19 cellular contexts compared by ENCODE assay signal in the genomic region with DNA sequence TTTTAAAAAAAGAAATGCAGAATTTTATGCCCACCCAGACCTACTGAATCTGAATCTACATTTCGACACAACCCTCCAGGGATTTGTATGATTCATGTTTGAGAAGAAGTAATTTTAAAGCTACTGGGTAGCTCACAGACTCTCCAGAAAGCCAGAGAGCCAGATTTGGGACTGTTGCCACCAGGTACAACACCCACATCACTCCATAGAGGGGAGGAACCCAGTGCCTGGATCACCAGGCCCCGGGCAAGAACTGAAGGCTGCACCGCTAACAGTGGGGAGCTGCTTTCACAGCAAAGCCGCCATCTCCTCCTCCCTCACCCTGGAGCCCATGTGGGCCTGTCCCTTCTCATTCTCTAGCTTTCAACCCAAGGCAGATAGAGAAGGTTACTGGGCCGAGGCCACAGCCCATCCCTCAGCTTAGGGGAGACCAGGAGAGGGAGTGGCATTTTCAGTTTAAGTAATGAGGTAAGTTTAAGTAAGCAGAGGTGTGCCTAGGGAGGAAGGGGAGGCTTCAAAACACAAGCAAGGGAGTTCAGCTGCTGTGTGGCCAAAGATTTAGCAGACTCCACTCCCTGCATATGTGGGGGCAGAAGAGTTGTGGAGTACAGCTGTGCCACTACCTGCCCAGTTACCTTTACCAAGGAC.
DNase-seq lines count a peak whose midpoint lies in the region; ATAC-seq and TF ChIP-seq lines count a peak whose summit lies in the region.
"Had no signal": no experiment of that assay in that cellular context is flagged by ENCODE, and none has a peak within 500 bp of the region (broad histone marks: within the 10 kb centered on the region; RNA-seq: fewer than 3 reads in every experiment).

No MANE protein-coding gene starts in this region.

- no peak overlapping the region for H3K27ac ChIP-seq in HEK293 (ENCODE audit: extremely low read depth, low read depth, low read length)
- H3K27ac ChIP-seq: adrenal gland, suprapubic skin had no signal

- H3K9me3 ChIP-seq in HEK293 (ENCODE audit: control insufficient read depth, insufficient read depth, low read depth, low read length), result no peaks in the 10 kb centered on the region
- H3K9me3 ChIP-seq: adrenal gland, suprapubic skin had no signal

- no peaks in the 10 kb centered on the region for H3K4me1 ChIP-seq in HEK293 (ENCODE audit: control insufficient read depth, insufficient read depth, low read length)
- H3K4me1 ChIP-seq: adrenal gland, suprapubic skin had no signal

- POLR2A ChIA-PET in HEK293 (lab: Yijun Ruan, JAX), result interaction anchor here (0.7 kb wide), 1 partner anchor 531 kb away, joined by 3 read pairs; no protein-coding TSS in a partner anchor

- TF ChIP-seq CTCF in HEK293 (tag by site-specific recombination; IDR thresholded peaks at IDR 0.05), result no peak

- no peaks in the 10 kb centered on the region for H3K36me3 ChIP-seq in HEK293 (ENCODE audit: control insufficient read depth in 2 of 2, insufficient read depth in 1 of 2, low read length in 2 of 2)
- H3K36me3 ChIP-seq: adrenal gland, suprapubic skin had no signal

- DNase-seq in skeletal muscle cell (ENCODE audit: low read depth) (peak; percentile 34), midbrain (lab: John Stamatoyannopoulos, UW) (no peak), CD1c-positive myeloid dendritic cell (ENCODE audit: extremely low spot score) (no peak)
- DNase-seq: adrenal gland; Calu3; caudate nucleus; effector CD4-positive, alpha-beta T cell; left cardiac atrium; NCI-H1930; NCI-H510A; nucleus accumbens; OCI-M1; stimulated activated CD4-positive, alpha-beta T cell treated with anti-CD3 and anti-CD28 coated beads, Interleukin-2, amount 100 ng/mL, for 48 hours had no signal

- ATAC-seq in GM19043 (IDR thresholded peaks at IDR 0.05; ENCODE audit: low read depth, unreplicated experiment) (peak; percentile 47), esophagus mucosa (peak; percentile 72), GM18520 (IDR thresholded peaks at IDR 0.05; ENCODE audit: unreplicated experiment) (no peak)
- ATAC-seq: activated CD4-positive, CD25-positive, alpha-beta regulatory T cell treated with anti-CD3 and anti-CD28 coated beads, Interleukin-2, amount 50 U/mL, for 24 hours had no signal

- no peak overlapping the region for H3K4me3 ChIP-seq in HEK293 (ENCODE audit: low read depth, low read length)
- no peak overlapping the region for H3K4me3 ChIP-seq in skeletal muscle cell (ENCODE audit: low read depth, low read length)
- H3K4me3 ChIP-seq: adrenal gland, suprapubic skin had no signal

- CTCF ChIA-PET in HEK293 (lab: Yijun Ruan, JAX), result interaction anchor here (1.3 kb wide), 1 partner anchor 35 kb away, joined by 3 read pairs; no protein-coding TSS in a partner anchor

TF ChIP-seq in HEK293, 187 proteins besides CTCF, POLR2A, EP300 and RAD21:
- TF ChIP-seq ZNF175 (tag by site-specific recombination; IDR thresholded peaks at IDR 0.05) (no peak), WT1 (tag by site-specific recombination; IDR thresholded peaks at IDR 0.05) (0 out of 2 replicates have a peak, but pooled peaks have one; percentile 49), ZNF214 (tag by site-specific recombination; IDR thresholded peaks at IDR 0.05; ENCODE audit: borderline replicate concordance) (no peak), FEZF1 (tag by site-specific recombination; IDR thresholded peaks at IDR 0.05) (no peak)
TF ChIP-seq in HEK293: peak in this region for 1.
